8 cellular contexts compared by ENCODE assay signal in the genomic region with DNA sequence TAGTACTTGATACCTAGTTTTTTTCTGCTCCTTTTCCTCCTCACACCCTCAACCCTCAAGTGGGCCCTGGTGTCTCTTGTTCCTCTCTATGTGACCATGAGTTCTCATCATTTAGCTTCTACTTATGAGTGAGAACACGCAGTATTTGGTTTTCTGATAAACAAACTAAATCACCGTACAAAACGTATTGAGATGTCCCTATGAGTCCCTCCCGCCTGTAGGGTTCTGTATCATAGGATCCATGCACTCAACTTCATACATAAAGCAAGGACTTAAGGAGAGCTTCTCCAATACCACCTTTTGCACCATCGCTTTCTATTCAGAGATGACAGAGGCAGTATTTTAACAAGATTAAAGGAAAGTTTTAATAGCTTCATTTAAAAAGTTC. TPM values are rescaled to one million over a fixed set of nuclear protein-coding genes. Genes with fewer than 3 reads are reported as not detected.
DNase-seq lines count a peak whose midpoint lies in the region; ATAC-seq and TF ChIP-seq lines count a peak whose summit lies in the region.

No MANE protein-coding gene starts in this region.

- H3K27ac Mint-ChIP-seq in naive B cell, result peak overlapping the region; percentile 74 to 96 (median 89)

- H3K4me3 ChIP-seq in BE2C (ENCODE audit: low read depth, low read length) (peak overlapping the region; percentile 85), HUES6 (ENCODE audit: low read depth, low read length) (peak overlapping the region; percentile 94), breast epithelium (peak overlapping the region; percentile 70 to 78 (median 72))

- peaks cover 0 to 12% (median 0%) of the 10 kb centered on the region in 3 donors for H3K27me3 Mint-ChIP-seq in naive B cell

- peak in 1 of 2 donors; percentile 4 for ATAC-seq in naive B cell (ENCODE audit: low read depth in 2 of 2)
- ATAC-seq in HG03039 (IDR thresholded peaks at IDR 0.05; ENCODE audit: unreplicated experiment), result no peak
- ATAC-seq in GM18502 (IDR thresholded peaks at IDR 0.05; ENCODE audit: poor library complexity, unreplicated experiment), result no peak

- H3K4me1 Mint-ChIP-seq in naive B cell, result peaks cover 27 to 47% (median 29%) of the 10 kb centered on the region in 3 donors

- H3K9ac ChIP-seq in HUES6 (ENCODE audit: low read length), result peak overlapping the region; percentile 57

- TF ChIP-seq CTCF in BE2C (IDR thresholded peaks at IDR 0.05; ENCODE audit: low read depth, low read length) (no peak), breast epithelium (IDR thresholded peaks at IDR 0.05) (no peak), GM20000 (IDR thresholded peaks at IDR 0.05; ENCODE audit: extremely low read depth, missing control alignments) (no peak)

- H3K27ac ChIP-seq in HUES6 (ENCODE audit: low read depth, low read length) (no peak overlapping the region), breast epithelium (peak overlapping the region; percentile 91 to 96)

- intact Hi-C loops in breast epithelium (cut with DNase I; ENCODE audit: low total_unique reads), result no loop called here

- H3K27me3 ChIP-seq in BE2C (no peaks in the 10 kb centered on the region), HUES6 (ENCODE audit: control insufficient read depth, insufficient read depth, low read length) (peaks cover 19% of the 10 kb centered on the region), breast epithelium (peaks cover 0 to 42% of the 10 kb centered on the region in 2 donors)

- H3K4me1 ChIP-seq in BE2C (peaks cover 4% of the 10 kb centered on the region; the same call in 1 of the 2 replicates), HUES6 (ENCODE audit: control insufficient read depth, insufficient read depth, low read length) (peaks cover 23% of the 10 kb centered on the region), breast epithelium (no peaks in the 10 kb centered on the region)

- peak overlapping the region; percentile 85 to 96 (median 93) for H3K4me3 Mint-ChIP-seq in naive B cell

- H3K36me3 ChIP-seq in BE2C (no peaks in the 10 kb centered on the region), HUES6 (ENCODE audit: control insufficient read depth, insufficient read depth, low read length) (no peaks in the 10 kb centered on the region), breast epithelium (no peaks in the 10 kb centered on the region)

- TF ChIP-seq POLR2A in breast epithelium (IDR thresholded peaks at IDR 0.05), result no peak

- H3K9me3 Mint-ChIP-seq in naive B cell, result no peaks in the 10 kb centered on the region

- no peaks in the 10 kb centered on the region for H3K9me3 ChIP-seq in BE2C
- H3K9me3 ChIP-seq in HUES6 (ENCODE audit: control insufficient read depth, insufficient read depth, low read depth, low read length), result no peaks in the 10 kb centered on the region
- no peaks in the 10 kb centered on the region for H3K9me3 ChIP-seq in breast epithelium

- H3K36me3 Mint-ChIP-seq in naive B cell, result no peaks in the 10 kb centered on the region

- no peak for DNase-seq in BE2C
- DNase-seq in breast epithelium (ENCODE audit: low spot score in 2 of 2), result no peak
- DNase-seq in naive B cell, result no peak
- DNase-seq in SKM-1 (lab: John Stamatoyannopoulos, UW; ENCODE audit: unreplicated experiment), result no peak
- no peak for DNase-seq in GM20000 (ENCODE audit: low spot score)

RNA-seq across cellular contexts. Expression of a gene that starts 0.6 kb away (rescaled TPM):
- 25.0 TPM for polyA plus RNA-seq in BE2C (2012; ENCODE audit: insufficient read depth, insufficient read length, low read depth)
- 10 to 100 TPM; 41.0 to 63.4 (median 43.2) TPM for total RNA-seq in breast epithelium
- 10 to 100 TPM; 15.7 to 28.1 (median 20.1) TPM for polyA plus RNA-seq in naive B cell (ENCODE audit: low read depth in 6 of 6)

RNA-seq across cellular contexts. Expression of a gene that starts 35.4 kb away (rescaled TPM):
- polyA plus RNA-seq in BE2C (2012; ENCODE audit: insufficient read depth, insufficient read length, low read depth), result 4.5 TPM
- total RNA-seq in breast epithelium, result 1 to 10 TPM; 4.6 to 7.8 (median 5.2) TPM
- polyA plus RNA-seq in naive B cell (ENCODE audit: low read depth in 6 of 6), result 10 to 100 TPM; 10.5 to 14.1 (median 13.3) TPM

RNA-seq across cellular contexts. Expression of a gene that starts 46.0 kb away (rescaled TPM):
- 10.1 TPM for polyA plus RNA-seq in BE2C (2012; ENCODE audit: insufficient read depth, insufficient read length, low read depth)
- 10 to 100 TPM in 2 of 3 donors, 1 to 10 TPM in 1; 8.2 to 25.3 (median 21.0) TPM for total RNA-seq in breast epithelium
- polyA plus RNA-seq in naive B cell (ENCODE audit: low read depth in 6 of 6), result 10 to 100 TPM; 39.9 to 53.9 (median 46.4) TPM

RNA-seq across cellular contexts. Expression of a gene that starts 46.2 kb away (rescaled TPM):
- 12.4 TPM for polyA plus RNA-seq in BE2C (2012; ENCODE audit: insufficient read depth, insufficient read length, low read depth)
- 100 to 1,000 TPM in 1 of 3 donors, 10 to 100 TPM in 2; 10.7 to 136 (median 48.8) TPM for total RNA-seq in breast epithelium
- polyA plus RNA-seq in naive B cell (ENCODE audit: low read depth in 6 of 6), result 10 to 100 TPM; 26.5 to 60.5 (median 50.4) TPM
